ENCODE assay signal across 23 cellular contexts in the genomic region with DNA sequence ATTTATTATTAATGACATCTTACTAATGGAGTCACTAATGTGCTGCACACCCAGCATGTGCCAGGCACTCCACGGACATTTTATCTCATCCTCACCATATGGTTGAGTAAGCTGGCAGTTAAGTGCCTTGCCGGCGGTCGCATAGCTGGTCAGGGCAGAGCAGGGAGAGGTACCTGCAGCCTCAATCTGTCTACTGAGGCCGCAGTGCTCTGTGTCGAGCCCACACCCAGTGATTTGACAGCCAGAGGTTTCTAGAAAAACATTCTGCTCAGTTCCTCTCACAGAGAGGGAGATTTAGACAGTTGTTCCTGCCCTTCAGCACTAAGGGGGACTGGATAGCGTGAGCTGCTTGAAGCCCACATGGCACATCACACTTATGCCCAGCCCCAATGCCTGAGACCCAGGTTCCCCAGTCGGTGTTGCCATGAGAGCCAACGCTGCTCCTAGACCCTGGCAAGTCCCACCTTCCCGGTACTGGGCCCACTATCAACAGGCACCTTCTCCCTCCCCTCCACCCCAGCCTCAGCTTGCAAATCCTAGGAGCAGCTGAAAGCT. TPM values are rescaled to one million over a fixed set of nuclear protein-coding genes. Genes with fewer than 3 reads are reported as not detected.
DNase-seq lines count a peak whose midpoint lies in the region; ATAC-seq and TF ChIP-seq lines count a peak whose summit lies in the region.
"Had no signal": no experiment of that assay in that cellular context is flagged by ENCODE, and none has a peak within 500 bp of the region (broad histone marks: within the 10 kb centered on the region; RNA-seq: fewer than 3 reads in every experiment).

No MANE protein-coding gene starts in this region.

- H3K9ac ChIP-seq in adipocyte (ENCODE audit: low read length) (peak overlapping the region; percentile 13), liver (ENCODE audit: low read depth in 1 of 2, low read length in 2 of 2) (peak overlapping the region in 1 of 2 donors; percentile 87), neural progenitor cell (no peak overlapping the region)

- no peak for TF ChIP-seq RAD21 in liver (IDR thresholded peaks at IDR 0.05)

- WGBS in liver = 45% methylated on average over 10 of the region's 10 CpGs

- H3K36me3 Mint-ChIP-seq in neural progenitor cell = no peaks in the 10 kb centered on the region

- ATAC-seq in GM18517 (IDR thresholded peaks at IDR 0.05; ENCODE audit: unreplicated experiment) = no peak

- no peak overlapping the region for H3K4me2 ChIP-seq in neural progenitor cell
- H3K4me2 ChIP-seq: smooth muscle cell had no signal

- H3K4me1 ChIP-seq in BE2C (peaks cover 9% of the 10 kb centered on the region), adipocyte (ENCODE audit: control insufficient read depth, insufficient read depth, low read length) (peaks cover 34% of the 10 kb centered on the region), liver (ENCODE audit: control insufficient read depth in 4 of 4, insufficient read depth in 4 of 4, low read length in 3 of 4) (peaks cover 6 to 52% (median 33%) of the 10 kb centered on the region in 4 donors), neural progenitor cell (peaks cover 22% of the 10 kb centered on the region)

- no peaks in the 10 kb centered on the region for H3K9me3 ChIP-seq in BE2C
- H3K9me3 ChIP-seq in adipocyte (ENCODE audit: control insufficient read depth, low read length) = no peaks in the 10 kb centered on the region
- no peaks in the 10 kb centered on the region for H3K9me3 ChIP-seq in liver (ENCODE audit: control insufficient read depth in 4 of 4, low read length in 3 of 4)
- no peaks in the 10 kb centered on the region for H3K9me3 ChIP-seq in neural progenitor cell (ENCODE audit: low read depth)
- H3K9me3 ChIP-seq: esophagus muscularis mucosa had no signal

- TF ChIP-seq CTCF in BE2C (IDR thresholded peaks at IDR 0.05; ENCODE audit: low read depth, low read length) (no peak), liver (IDR thresholded peaks at IDR 0.05; ENCODE audit: low read depth, low read length, missing input control) (no peak), neural progenitor cell (IDR thresholded peaks at IDR 0.05) (no peak)

- H3K27ac Mint-ChIP-seq in neural progenitor cell = no peak overlapping the region
- H3K27ac Mint-ChIP-seq: progenitor cell of endocrine pancreas had no signal

- peaks cover 9% of the 10 kb centered on the region for H3F3A ChIP-seq in neural progenitor cell (ENCODE audit: low read depth)

- no peaks in the 10 kb centered on the region for H3K79me2 ChIP-seq in neural progenitor cell (ENCODE audit: low read depth)

- no peaks in the 10 kb centered on the region for H3K36me3 ChIP-seq in BE2C
- H3K36me3 ChIP-seq in adipocyte (ENCODE audit: control insufficient read depth, insufficient read depth, low read length, severe bottlenecking) = no peaks in the 10 kb centered on the region
- H3K36me3 ChIP-seq in liver (ENCODE audit: control insufficient read depth in 4 of 4, insufficient read depth in 3 of 4, low read depth in 1 of 4, low read length in 3 of 4) = no peaks in the 10 kb centered on the region
- no peaks in the 10 kb centered on the region for H3K36me3 ChIP-seq in neural progenitor cell
- H3K36me3 ChIP-seq: esophagus muscularis mucosa had no signal

- H3K27me3 ChIP-seq in BE2C (no peaks in the 10 kb centered on the region), adipocyte (replicated peaks; ENCODE audit: control insufficient read depth, insufficient read depth, low read length) (no peaks in the 10 kb centered on the region), liver (ENCODE audit: control insufficient read depth in 4 of 4, insufficient read depth in 4 of 4, low read length in 3 of 4) (no peaks in the 10 kb centered on the region), neural progenitor cell (no peaks in the 10 kb centered on the region)
- H3K27me3 ChIP-seq: esophagus muscularis mucosa had no signal

- peaks cover 2% of the 10 kb centered on the region for H3K9me3 Mint-ChIP-seq in neural progenitor cell
- H3K9me3 Mint-ChIP-seq: central memory CD8-positive, alpha-beta T cell had no signal

- H3K27me3 Mint-ChIP-seq in neural progenitor cell (ENCODE audit: insufficient read depth, low read depth) = no peaks in the 10 kb centered on the region
- H3K27me3 Mint-ChIP-seq: central memory CD8-positive, alpha-beta T cell; progenitor cell of endocrine pancreas had no signal

- H3K27ac ChIP-seq in liver (ENCODE audit: low read depth in 1 of 2, low read length in 2 of 2) = peak overlapping the region; percentile 86 to 95
- H3K27ac ChIP-seq in neural progenitor cell = no peak overlapping the region
- H3K27ac ChIP-seq: esophagus muscularis mucosa, VCaP had no signal

- no peak overlapping the region for H3K4me3 ChIP-seq in BE2C (ENCODE audit: low read depth, low read length)
- H3K4me3 ChIP-seq in adipocyte (ENCODE audit: low read length) = no peak overlapping the region
- peak overlapping the region in 1 of 3 donors; percentile 4 for H3K4me3 ChIP-seq in liver (ENCODE audit: low read depth in 1 of 3, low read length in 3 of 3)
- no peak overlapping the region for H3K4me3 ChIP-seq in neural progenitor cell
- H3K4me3 ChIP-seq: esophagus muscularis mucosa, smooth muscle cell had no signal

- DNase-seq in BE2C = peak; percentile 40
- peak; percentile 34 for DNase-seq in ELF-1 (ENCODE audit: low read depth, low spot score)
- DNase-seq in adipocyte (ENCODE audit: low read depth) = no peak
- no peak for DNase-seq in stimulated activated naive CD4-positive, alpha-beta T cell (lab: John Stamatoyannopoulos, UW)
- DNase-seq in neural progenitor cell (ENCODE audit: low spot score) = no peak
- DNase-seq: activated CD4-positive, alpha-beta T cell treated with anti-CD3 and anti-CD28 coated beads, Interleukin-2, amount 50 U/mL, for 4 hours; activated gamma-delta T cell treated with Interleukin-2 at 50 U/mL for 16 hours; activated T-cell treated with anti-CD3 and anti-CD28 coated beads for 4 hours; amniotic stem cell; effector CD8-positive, alpha-beta T cell; HCEC 1CT; left cardiac atrium; stimulated activated CD4-positive, alpha-beta T cell treated with anti-CD3 and anti-CD28 coated beads, Interleukin-4, amount 100 ng/mL, for 24 hours; SW 1271 had no signal

- H3K4me1 Mint-ChIP-seq in neural progenitor cell = peaks cover 33% of the 10 kb centered on the region

- H4K20me1 ChIP-seq in neural progenitor cell (ENCODE audit: low read depth) = no peaks in the 10 kb centered on the region

- no peak overlapping the region for H3K4me3 Mint-ChIP-seq in neural progenitor cell
- H3K4me3 Mint-ChIP-seq: central memory CD8-positive, alpha-beta T cell had no signal

- H2AFZ ChIP-seq in neural progenitor cell (replicated peaks) = no peak overlapping the region

TF ChIP-seq in liver, 16 proteins besides CTCF, POLR2A, EP300 and RAD21:
- no peak for TF ChIP-seq GABPA (IDR thresholded peaks at IDR 0.05 in 1 of 2, conservative IDR thresholded peaks at IDR 0.05 in 1 of 2)
- peak; percentile 97 for TF ChIP-seq REST (IDR thresholded peaks at IDR 0.05)
- TF ChIP-seq NR2F2 (IDR thresholded peaks at IDR 0.05) = no peak
- TF ChIP-seq ZBTB33 (IDR thresholded peaks at IDR 0.05) = no peak
- no peak for TF ChIP-seq JUND (IDR thresholded peaks at IDR 0.05)

RNA-seq across cellular contexts. Expression of gene LIPC, which starts 2.6 kb away (rescaled TPM):
- polyA plus RNA-seq in BE2C (2012; ENCODE audit: insufficient read depth, insufficient read length, low read depth) = not detected
- total RNA-seq in liver (100 to 1,000 TPM; 136 to 268 TPM), neural progenitor cell (ENCODE audit: low replicate concordance) (not detected in 2 replicates)
- polyA plus RNA-seq in liver = 100 to 1,000 TPM in 1 of 2 donors, 10 to 100 TPM in 1; 60.1 to 126 TPM
- total RNA-seq: NCI-H460, smooth muscle cell had no signal
- polyA plus RNA-seq: neural cell, smooth muscle cell had no signal

Comparison
In these comparisons a context has a peak if more than half of its experiments do, and no peak if none do; other contexts are left out.
1. DNase-seq: peak in BE2C (single experiment) and ELF-1 (single experiment); none in adipocyte (single experiment), stimulated activated naive CD4-positive, alpha-beta T cell (0 of 6) and neural progenitor cell (single experiment).
2. RNA of gene LIPC, which starts 2.6 kb away (total RNA-seq): 136 to 268 TPM in liver; not detected in neural progenitor cell; every median in the first group is over 100 times any median in the second.